8 cellular contexts compared by ENCODE assay signal in the genomic region with DNA sequence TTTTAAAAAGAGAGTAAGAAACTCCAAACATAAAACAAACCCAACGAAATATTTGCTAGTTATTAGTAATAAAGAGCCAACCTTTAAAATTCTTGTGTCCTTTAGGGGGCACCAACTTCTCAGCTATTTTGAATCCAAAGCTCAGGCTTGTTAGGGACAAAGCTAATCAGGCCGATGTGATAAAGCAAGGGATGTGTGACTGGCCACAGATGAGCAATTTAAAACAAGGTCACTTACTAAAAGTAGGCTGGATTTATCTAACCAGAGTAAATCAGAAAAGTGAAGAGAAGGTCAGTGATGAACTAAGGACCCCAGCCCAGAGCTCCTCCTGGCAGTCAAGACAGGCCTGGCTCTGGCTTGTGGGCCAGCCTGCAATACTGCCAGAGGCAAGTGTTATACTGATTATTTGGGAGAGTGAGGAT.
DNase-seq lines count a peak whose midpoint lies in the region; ATAC-seq and TF ChIP-seq lines count a peak whose summit lies in the region.

No MANE protein-coding gene starts in this region.

- H3K27ac Mint-ChIP-seq in CD4-positive, alpha-beta memory T cell, result no peak overlapping the region

- H3K9me3 Mint-ChIP-seq in CD4-positive, alpha-beta memory T cell, result peaks cover 0 to 4% (median 0%) of the 10 kb centered on the region in 8 donors

- H3K36me3 Mint-ChIP-seq in CD4-positive, alpha-beta memory T cell, result no peaks in the 10 kb centered on the region

- no peaks in the 10 kb centered on the region for H3K4me1 Mint-ChIP-seq in CD4-positive, alpha-beta memory T cell

- H3K9me3 ChIP-seq in right atrium auricular region (no peaks in the 10 kb centered on the region), left ventricle myocardium inferior (replicated peaks) (no peaks in the 10 kb centered on the region)
- H3K9me3 ChIP-seq in CD4-positive, alpha-beta memory T cell (ENCODE audit: control insufficient read depth in 1 of 2, low read length in 2 of 2), result no peaks in the 10 kb centered on the region

- H3K27me3 ChIP-seq in right atrium auricular region, result no peaks in the 10 kb centered on the region
- peaks cover 10% of the 10 kb centered on the region for H3K27me3 ChIP-seq in left ventricle myocardium inferior (ENCODE audit: low read depth)
- no peaks in the 10 kb centered on the region for H3K27me3 ChIP-seq in CD4-positive, alpha-beta memory T cell (ENCODE audit: insufficient read depth, low read length)

- DNase-seq in Right ventricle myocardium superior (no peak), right atrium auricular region (ENCODE audit: low spot score) (no peak), left ventricle myocardium inferior (no peak), NCI-H2029 (lab: John Stamatoyannopoulos, UW) (no peak), UCSD-AML1 (lab: John Stamatoyannopoulos, UW; ENCODE audit: unreplicated experiment) (no peak)
- no peak for DNase-seq in CD4-positive, alpha-beta memory T cell

- H3K36me3 ChIP-seq in right atrium auricular region (no peaks in the 10 kb centered on the region), left ventricle myocardium inferior (no peaks in the 10 kb centered on the region)
- H3K36me3 ChIP-seq in CD4-positive, alpha-beta memory T cell (ENCODE audit: insufficient read depth, low read length), result no peaks in the 10 kb centered on the region

- ATAC-seq in Right ventricle myocardium superior (ENCODE audit: poor library complexity), result peak; percentile 57
- ATAC-seq in SK-N-SH treated with all-trans-retinoic acid at 6 μM for 48 hours, result peak; percentile 61; the same call in 2 of the 3 replicates
- ATAC-seq in HG02884 (IDR thresholded peaks at IDR 0.05; ENCODE audit: unreplicated experiment), result no peak

- no peak overlapping the region for H3K27ac ChIP-seq in right atrium auricular region
- no peak overlapping the region for H3K27ac ChIP-seq in left ventricle myocardium inferior (replicated peaks)
- H3K27ac ChIP-seq in CD4-positive, alpha-beta memory T cell (ENCODE audit: low read depth, low read length), result no peak overlapping the region

- H3K4me1 ChIP-seq in right atrium auricular region (peaks cover 0 to 9% of the 10 kb centered on the region in 2 donors), left ventricle myocardium inferior (peaks cover 14% of the 10 kb centered on the region)
- H3K4me1 ChIP-seq in CD4-positive, alpha-beta memory T cell (ENCODE audit: insufficient read depth, low read length), result no peaks in the 10 kb centered on the region

- peak in 1 of 2 donors; percentile 56 for TF ChIP-seq CTCF in right atrium auricular region (IDR thresholded peaks at IDR 0.05)
- peak; percentile 47 for TF ChIP-seq CTCF in left ventricle myocardium inferior (IDR thresholded peaks at IDR 0.05; ENCODE audit: borderline replicate concordance)

- H3K4me3 ChIP-seq in right atrium auricular region, result no peak overlapping the region
- no peak overlapping the region for H3K4me3 ChIP-seq in left ventricle myocardium inferior
- no peak overlapping the region for H3K4me3 ChIP-seq in CD4-positive, alpha-beta memory T cell (ENCODE audit: low read length in 2 of 2)

- peaks cover 6 to 7% of the 10 kb centered on the region in 2 donors for H3K27me3 Mint-ChIP-seq in CD4-positive, alpha-beta memory T cell

- POLR2A ChIA-PET in CD4-positive, alpha-beta memory T cell (lab: Charles Lee; ENCODE audit: partially characterized antibody), result no interaction called here

- CTCF ChIA-PET in CD4-positive, alpha-beta memory T cell (lab: Charles Lee; ENCODE audit: partially characterized antibody), result interaction anchor here (0.6 to 1.1 kb wide), 2 partner anchors 34 to 36 kb away, joined by 3 read pairs; no protein-coding TSS in a partner anchor

- intact Hi-C loops in Right ventricle myocardium superior (cut with DNase I), result no loop called here
- intact Hi-C loops in left ventricle myocardium inferior (cut with micrococcal nuclease), result loop anchor here (10.0 kb wide), 1 partner anchor 145 kb away; no protein-coding TSS in a partner anchor
- intact Hi-C loops in CD4-positive, alpha-beta memory T cell (cut with micrococcal nuclease), result no loop called here

- no peak overlapping the region for H3K4me3 Mint-ChIP-seq in CD4-positive, alpha-beta memory T cell

TF ChIP-seq in SK-N-SH treated with all-trans-retinoic acid at 6 μM for 48 hours, 23 proteins besides CTCF, POLR2A, EP300 and RAD21:
- no peak for TF ChIP-seq RARB (CRISPR knock-in tag; IDR thresholded peaks at IDR 0.05)
- no peak for TF ChIP-seq ZNF70 (CRISPR knock-in tag; IDR thresholded peaks at IDR 0.05)
- no peak for TF ChIP-seq ZC3H10 (CRISPR knock-in tag; IDR thresholded peaks at IDR 0.05)
- TF ChIP-seq, protein P1, sequence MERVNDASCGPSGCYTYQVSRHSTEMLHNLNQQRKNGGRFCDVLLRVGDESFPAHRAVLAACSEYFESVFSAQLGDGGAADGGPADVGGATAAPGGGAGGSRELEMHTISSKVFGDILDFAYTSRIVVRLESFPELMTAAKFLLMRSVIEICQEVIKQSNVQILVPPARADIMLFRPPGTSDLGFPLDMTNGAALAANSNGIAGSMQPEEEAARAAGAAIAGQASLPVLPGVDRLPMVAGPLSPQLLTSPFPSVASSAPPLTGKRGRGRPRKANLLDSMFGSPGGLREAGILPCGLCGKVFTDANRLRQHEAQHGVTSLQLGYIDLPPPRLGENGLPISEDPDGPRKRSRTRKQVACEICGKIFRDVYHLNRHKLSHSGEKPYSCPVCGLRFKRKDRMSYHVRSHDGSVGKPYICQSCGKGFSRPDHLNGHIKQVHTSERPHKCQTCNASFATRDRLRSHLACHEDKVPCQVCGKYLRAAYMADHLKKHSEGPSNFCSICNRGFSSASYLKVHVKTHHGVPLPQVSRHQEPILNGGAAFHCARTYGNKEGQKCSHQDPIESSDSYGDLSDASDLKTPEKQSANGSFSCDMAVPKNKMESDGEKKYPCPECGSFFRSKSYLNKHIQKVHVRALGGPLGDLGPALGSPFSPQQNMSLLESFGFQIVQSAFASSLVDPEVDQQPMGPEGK (CRISPR knock-in tag; IDR thresholded peaks at IDR 0.05; ENCODE audit: borderline replicate concordance), result no peak
- TF ChIP-seq, protein P2, sequence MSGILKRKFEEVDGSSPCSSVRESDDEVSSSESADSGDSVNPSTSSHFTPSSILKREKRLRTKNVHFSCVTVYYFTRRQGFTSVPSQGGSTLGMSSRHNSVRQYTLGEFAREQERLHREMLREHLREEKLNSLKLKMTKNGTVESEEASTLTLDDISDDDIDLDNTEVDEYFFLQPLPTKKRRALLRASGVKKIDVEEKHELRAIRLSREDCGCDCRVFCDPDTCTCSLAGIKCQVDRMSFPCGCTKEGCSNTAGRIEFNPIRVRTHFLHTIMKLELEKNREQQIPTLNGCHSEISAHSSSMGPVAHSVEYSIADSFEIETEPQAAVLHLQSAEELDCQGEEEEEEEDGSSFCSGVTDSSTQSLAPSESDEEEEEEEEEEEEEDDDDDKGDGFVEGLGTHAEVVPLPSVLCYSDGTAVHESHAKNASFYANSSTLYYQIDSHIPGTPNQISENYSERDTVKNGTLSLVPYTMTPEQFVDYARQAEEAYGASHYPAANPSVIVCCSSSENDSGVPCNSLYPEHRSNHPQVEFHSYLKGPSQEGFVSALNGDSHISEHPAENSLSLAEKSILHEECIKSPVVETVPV (CRISPR knock-in tag; IDR thresholded peaks at IDR 0.05), result no peak
- no peak for TF ChIP-seq ZFP3 (CRISPR knock-in tag; IDR thresholded peaks at IDR 0.05)
- TF ChIP-seq PPARA (CRISPR knock-in tag; IDR thresholded peaks at IDR 0.05; ENCODE audit: borderline replicate concordance), result no peak
- no peak for TF ChIP-seq CSDC2 (CRISPR knock-in tag; IDR thresholded peaks at IDR 0.05)
- TF ChIP-seq TOX (CRISPR knock-in tag; IDR thresholded peaks at IDR 0.05; ENCODE audit: borderline replicate concordance), result no peak
